Comparison of ENCODE assay signal across 1 cellular context in genomic region chr11:125064070-125064469, GRCh38.
TF ChIP-seq lines count a peak whose summit lies in the region.

No MANE protein-coding gene starts in this region.

TF ChIP-seq in IMR-90, 13 proteins besides CTCF, POLR2A, EP300 and RAD21 (continued from another document):
- TF ChIP-seq ELK1 (IDR thresholded peaks at IDR 0.05; ENCODE audit: borderline replicate concordance, low read depth, low read length): no peak
- no peak for TF ChIP-seq CHD1 (IDR thresholded peaks at IDR 0.05; ENCODE audit: low read depth, low read length)
- no peak for TF ChIP-seq SMC3 (IDR thresholded peaks at IDR 0.05; ENCODE audit: low read depth, low read length)
TF ChIP-seq in IMR-90: peak in this region for 0.
